21 cellular contexts compared by ENCODE assay signal in the genomic region with DNA sequence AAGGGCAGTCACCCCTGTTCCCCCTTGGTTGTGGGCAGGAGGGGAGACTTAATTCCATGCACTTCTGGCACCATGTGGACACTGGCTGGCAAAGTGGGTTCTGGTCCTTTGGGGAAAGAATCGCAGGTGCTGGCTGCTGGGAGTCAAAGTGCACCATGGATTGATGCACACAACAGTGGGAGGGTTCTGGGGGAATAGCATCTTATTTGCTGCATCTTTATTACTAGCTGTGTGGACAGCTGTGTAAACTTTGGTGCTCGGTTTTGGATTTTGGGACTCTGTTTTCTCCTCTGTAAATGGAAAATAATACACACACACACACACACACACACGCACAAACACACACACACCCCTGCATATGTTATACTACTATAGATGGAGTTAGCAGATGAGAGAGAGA. TPM values are rescaled to one million over a fixed set of nuclear protein-coding genes. Genes with fewer than 3 reads are reported as not detected.
"Had no signal": no experiment of that assay in that cellular context is flagged by ENCODE, and none has a peak within 500 bp of the region (broad histone marks: within the 10 kb centered on the region; RNA-seq: fewer than 3 reads in every experiment).

No MANE protein-coding gene starts in this region.

- DNase-seq: activated CD4-positive, alpha-beta T cell treated with anti-CD3 and anti-CD28 coated beads for 1 hour; activated CD4-positive, alpha-beta T cell treated with anti-CD3 and anti-CD28 coated beads, Interleukin-2, amount 50 U/mL, for 1 hour; activated CD8-positive, alpha-beta T cell treated with anti-CD3 and anti-CD28 coated beads, Interleukin-2, amount 10 ng/mL, durations not matched to agents 7 days and 5 days; activated gamma-delta T cell treated with Interleukin-2 at 50 U/mL for 16 hours; anterior cingulate cortex; body of pancreas; effector CD4-positive, alpha-beta T cell; foreskin fibroblast; kidney; left lung; naive B cell; occipital lobe; posterior cingulate gyrus; stimulated activated CD4-positive, alpha-beta T cell treated with anti-CD3 and anti-CD28 coated beads, Interleukin-4, amount 100 ng/mL, for 4 hours; stimulated activated naive CD8-positive, alpha-beta T cell treated with anti-CD3 and anti-CD28 coated beads, Interleukin-15, Interleukin-2, amounts not matched to agents 100 U/mL and 50 U/mL, for 24 hours; T-helper 9 cell; upper lobe of left lung had no signal

- H3K4me3 ChIP-seq: body of pancreas, cardiac muscle cell, left lung, lung, upper lobe of left lung had no signal

- ATAC-seq: activated CD8-positive, alpha-beta T cell treated with anti-CD3 and anti-CD28 coated beads, Interleukin-2, amount 10 ng/mL, durations not matched to agents 7 days and 5 days; body of pancreas; left lung; stimulated activated naive CD8-positive, alpha-beta T cell treated with anti-CD3 and anti-CD28 coated beads, Interleukin-15, Interleukin-2, amounts not matched to agents 100 U/mL and 50 U/mL, for 24 hours had no signal

RNA-seq across cellular contexts. Expression of gene HSD17B2, which starts 3.9 kb away (rescaled TPM):
- total RNA-seq: activated CD8-positive, alpha-beta T cell treated with anti-CD3 and anti-CD28 coated beads, Interleukin-2, amount 10 ng/mL, durations not matched to agents 7 days and 5 days; cardiac muscle cell; chondrocyte; subcutaneous adipose tissue had no signal

RNA-seq across cellular contexts. Expression of gene SDR42E1, which starts 27.7 kb away (rescaled TPM):
- total RNA-seq: chondrocyte, occipital lobe had no signal
